Comparison of ENCODE assay signal across 13 cellular contexts in the genomic region with DNA sequence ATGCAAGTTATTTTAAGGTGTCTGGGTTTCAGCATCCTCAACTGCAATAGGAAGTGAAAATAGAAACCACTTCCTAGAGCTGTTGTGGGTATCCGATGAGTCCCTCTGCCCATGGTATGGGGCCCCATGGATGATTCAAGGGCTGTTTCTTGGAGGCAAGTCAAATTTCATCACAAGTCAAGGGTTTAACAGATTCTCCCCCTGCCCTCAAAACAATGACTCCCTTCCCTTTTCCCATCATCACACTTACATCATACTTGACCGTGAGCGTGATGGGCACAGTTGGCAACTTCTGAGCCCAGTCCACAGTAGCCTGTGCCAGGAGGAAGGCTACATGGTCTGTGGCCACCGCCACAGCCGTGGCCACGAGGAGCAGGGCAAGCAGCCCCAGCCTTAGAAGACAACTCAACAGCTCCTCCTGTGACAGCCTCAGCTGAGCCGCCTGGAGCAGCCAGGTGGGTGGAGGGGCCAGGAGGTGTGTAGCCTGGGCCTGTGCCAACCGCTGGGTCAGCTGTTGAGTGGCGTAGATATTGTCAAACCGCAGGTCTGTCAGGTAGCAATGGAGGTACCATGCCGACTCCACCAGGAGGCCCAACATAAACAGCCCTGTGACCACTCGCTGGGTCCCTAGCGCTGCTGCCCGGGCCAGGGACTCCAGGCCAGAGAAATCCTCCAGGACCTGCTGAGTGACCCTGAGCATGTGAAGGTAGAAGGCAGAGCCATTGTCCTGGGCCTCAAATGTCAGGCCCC. TPM values are rescaled to one million over a fixed set of nuclear protein-coding genes. Genes with fewer than 3 reads are reported as not detected.
DNase-seq lines count a peak whose midpoint lies in the region; ATAC-seq and TF ChIP-seq lines count a peak whose summit lies in the region.
"Had no signal": no experiment of that assay in that cellular context is flagged by ENCODE, and none has a peak within 500 bp of the region (broad histone marks: within the 10 kb centered on the region; RNA-seq: fewer than 3 reads in every experiment).

No MANE protein-coding gene starts in this region.

- peaks cover 32% of the 10 kb centered on the region for H3K27me3 ChIP-seq in BE2C
- H3K27me3 ChIP-seq: cardiac muscle cell, right atrium auricular region had no signal

- TF ChIP-seq CTCF in AG09309 (IDR thresholded peaks at IDR 0.05; ENCODE audit: control insufficient read depth, insufficient read depth, low read depth, low read length, missing control alignments) (no peak), fibroblast of the aortic adventitia (IDR thresholded peaks at IDR 0.05; ENCODE audit: insufficient read depth, low read length) (no peak), coronary artery (IDR thresholded peaks at IDR 0.05) (no peak), BE2C (IDR thresholded peaks at IDR 0.05; ENCODE audit: low read depth, low read length) (no peak)

- H3K9me3 ChIP-seq in BE2C: no peaks in the 10 kb centered on the region
- H3K9me3 ChIP-seq: right atrium auricular region had no signal

- no peak overlapping the region for H3K4me3 ChIP-seq in AG09309 (ENCODE audit: control insufficient read depth, low read depth, low read length)
- no peak overlapping the region for H3K4me3 ChIP-seq in fibroblast of the aortic adventitia (ENCODE audit: low read depth, low read length)
- H3K4me3 ChIP-seq in coronary artery: no peak overlapping the region
- H3K4me3 ChIP-seq in BE2C (ENCODE audit: low read depth, low read length): no peak overlapping the region
- H3K4me3 ChIP-seq: cardiac muscle cell, right atrium auricular region had no signal

- H3K36me3 ChIP-seq in BE2C: no peaks in the 10 kb centered on the region
- H3K36me3 ChIP-seq: cardiac muscle cell, right atrium auricular region had no signal

- no peaks in the 10 kb centered on the region for H3K4me1 ChIP-seq in BE2C
- H3K4me1 ChIP-seq: right atrium auricular region had no signal

- DNase-seq in AG09309 (ENCODE audit: low read depth): peak; percentile 14
- peak; percentile 93 for DNase-seq in SIG-M5 (lab: John Stamatoyannopoulos, UW)
- peak; percentile 15 for DNase-seq in fibroblast of the aortic adventitia (ENCODE audit: low read depth)
- DNase-seq in coronary artery (ENCODE audit: low spot score): no peak
- DNase-seq in BE2C: no peak
- DNase-seq in NCI-H345 treated with DMSO at 0.1 percent for 48 hours (lab: John Stamatoyannopoulos, UW; ENCODE audit: unreplicated experiment): no peak
- DNase-seq: DMS79 had no signal

- no peak overlapping the region for H3K27ac ChIP-seq in coronary artery
- H3K27ac ChIP-seq: cardiac muscle cell, right atrium auricular region had no signal

- ATAC-seq in GM18511 (IDR thresholded peaks at IDR 0.05; ENCODE audit: unreplicated experiment): peak; percentile 71
- no peak for ATAC-seq in GM18502 (IDR thresholded peaks at IDR 0.05; ENCODE audit: poor library complexity, unreplicated experiment)

RNA-seq across cellular contexts. Expression of gene OCSTAMP, which starts 5.2 kb away (rescaled TPM):
- total RNA-seq in fibroblast of the aortic adventitia (ENCODE audit: low replicate concordance): not detected in 2 replicates
- not detected for polyA plus RNA-seq in BE2C (2012; ENCODE audit: insufficient read depth, insufficient read length, low read depth)
- total RNA-seq: cardiac muscle cell, H4, right atrium auricular region had no signal
- polyA plus RNA-seq: cardiac muscle cell, IgD-negative memory B cell had no signal

RNA-seq across cellular contexts. Expression of gene ZNF334, which starts 31.9 kb away (rescaled TPM):
- 0.63 and 14.0 TPM in 2 replicates for total RNA-seq in fibroblast of the aortic adventitia (ENCODE audit: low replicate concordance)
- 5.9 TPM for polyA plus RNA-seq in BE2C (2012; ENCODE audit: insufficient read depth, insufficient read length, low read depth)
- polyA plus RNA-seq: IgD-negative memory B cell had no signal

Comparison
In these comparisons a context has a peak if more than half of its experiments do, and no peak if none do; other contexts are left out.
1. DNase-seq: peak in AG09309 (single experiment), SIG-M5 (single experiment) and fibroblast of the aortic adventitia (single experiment); none in coronary artery (single experiment), BE2C (single experiment) and NCI-H345 treated with DMSO at 0.1 percent for 48 hours (single experiment).